In the genomic region with DNA sequence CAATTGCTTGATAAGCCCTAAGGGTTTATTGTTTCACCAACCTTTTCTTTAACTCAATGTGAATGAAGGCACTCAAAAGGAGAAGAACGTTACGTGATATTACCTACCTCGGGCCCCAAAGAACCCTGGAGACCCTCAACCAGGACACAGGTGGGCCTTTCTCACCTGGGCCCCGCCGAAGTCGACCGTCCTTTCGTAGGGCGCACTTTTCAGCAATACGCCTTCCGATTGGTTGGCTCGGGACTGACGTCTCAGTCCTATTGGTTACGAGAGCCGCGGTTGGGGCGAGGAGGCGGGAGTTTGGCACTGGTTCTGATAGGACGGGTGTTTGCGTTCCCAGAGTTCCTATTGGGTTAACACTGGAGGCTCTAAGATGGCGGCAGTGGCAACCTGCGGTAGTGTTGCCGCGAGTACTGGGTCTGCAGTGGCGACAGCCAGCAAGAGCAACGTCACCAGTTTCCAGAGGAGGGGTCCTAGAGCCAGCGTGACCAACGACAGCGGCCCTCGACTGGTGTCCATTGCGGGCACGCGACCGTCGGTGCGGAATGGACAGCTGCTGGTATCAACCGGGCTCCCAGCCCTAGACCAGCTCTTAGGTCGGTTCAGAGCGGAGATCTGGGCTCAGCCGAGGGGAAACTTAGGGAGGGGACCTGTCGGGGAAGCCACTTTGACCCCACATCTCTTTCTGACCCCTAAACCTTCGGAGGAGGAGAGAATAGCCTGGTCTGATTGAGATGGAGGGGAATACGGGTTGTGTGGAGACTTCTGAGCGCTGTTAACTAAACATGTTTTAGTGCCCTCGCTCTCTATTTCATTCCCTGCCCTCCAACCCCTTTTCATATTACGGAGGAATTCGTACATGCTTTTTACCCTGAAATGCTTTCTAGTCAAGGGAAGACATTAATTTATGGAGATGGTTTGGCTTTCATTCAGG, we compare ENCODE assay signal across 8 cellular contexts. TPM values are rescaled to one million over a fixed set of nuclear protein-coding genes. Genes with fewer than 3 reads are reported as not detected.
DNase-seq lines count a peak whose midpoint lies in the region; ATAC-seq and TF ChIP-seq lines count a peak whose summit lies in the region.

A gene with protein sequence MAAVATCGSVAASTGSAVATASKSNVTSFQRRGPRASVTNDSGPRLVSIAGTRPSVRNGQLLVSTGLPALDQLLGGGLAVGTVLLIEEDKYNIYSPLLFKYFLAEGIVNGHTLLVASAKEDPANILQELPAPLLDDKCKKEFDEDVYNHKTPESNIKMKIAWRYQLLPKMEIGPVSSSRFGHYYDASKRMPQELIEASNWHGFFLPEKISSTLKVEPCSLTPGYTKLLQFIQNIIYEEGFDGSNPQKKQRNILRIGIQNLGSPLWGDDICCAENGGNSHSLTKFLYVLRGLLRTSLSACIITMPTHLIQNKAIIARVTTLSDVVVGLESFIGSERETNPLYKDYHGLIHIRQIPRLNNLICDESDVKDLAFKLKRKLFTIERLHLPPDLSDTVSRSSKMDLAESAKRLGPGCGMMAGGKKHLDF (plus strand): TSS at position 356 of the 934 bp plus-strand sequence. CDS start 18 bp downstream, at position 374.
A gene with protein sequence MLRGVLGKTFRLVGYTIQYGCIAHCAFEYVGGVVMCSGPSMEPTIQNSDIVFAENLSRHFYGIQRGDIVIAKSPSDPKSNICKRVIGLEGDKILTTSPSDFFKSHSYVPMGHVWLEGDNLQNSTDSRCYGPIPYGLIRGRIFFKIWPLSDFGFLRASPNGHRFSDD (minus strand): TSS at position 211 of the 934 bp plus-strand sequence. CDS start 46,346 bp downstream, outside the sequence.

- H3K9me2 ChIP-seq in DOHH2 (replicated peaks; ENCODE audit: control insufficient read depth, low read length), result no peaks in the 10 kb centered on the region
- H3K9me2 ChIP-seq in GM23338 (ENCODE audit: insufficient read depth), result no peaks in the 10 kb centered on the region

- H3K9me3 Mint-ChIP-seq in GM23338, result no peaks in the 10 kb centered on the region
- H3K9me3 Mint-ChIP-seq in natural killer cell, result no peaks in the 10 kb centered on the region

- H3K4me1 ChIP-seq in DOHH2 (ENCODE audit: control insufficient read depth, low read length) (peaks cover 28% of the 10 kb centered on the region), GM23338 (ENCODE audit: insufficient read depth) (peaks cover 15% of the 10 kb centered on the region)

- H3F3A ChIP-seq in DOHH2 (ENCODE audit: control insufficient read depth, insufficient read depth), result no peaks in the 10 kb centered on the region
- H3F3A ChIP-seq in GM23338 (replicated peaks; ENCODE audit: low read depth), result no peaks in the 10 kb centered on the region

- no peak for TF ChIP-seq CTCF in DOHH2 (IDR thresholded peaks at IDR 0.05; ENCODE audit: low read depth, low read length, poor library complexity, severe bottlenecking)
- no peak for TF ChIP-seq CTCF in GM23338 (conservative IDR thresholded peaks at IDR 0.05; ENCODE audit: low read depth in 2 of 2)
- TF ChIP-seq CTCF in fibroblast of mammary gland (conservative IDR thresholded peaks at IDR 0.05; ENCODE audit: control insufficient read depth, insufficient read depth, low read depth, low read length), result no peak
- TF ChIP-seq CTCF in natural killer cell (IDR thresholded peaks at IDR 0.05), result no peak

- H4K20me1 ChIP-seq in DOHH2 (ENCODE audit: control insufficient read depth, insufficient read depth, low read depth, low read length), result no peaks in the 10 kb centered on the region
- H4K20me1 ChIP-seq in GM23338 (replicated peaks; ENCODE audit: insufficient read depth), result no peaks in the 10 kb centered on the region

- H3K27me3 Mint-ChIP-seq in GM23338 (ENCODE audit: insufficient read depth, low read depth, poor library complexity) (peaks cover 2% of the 10 kb centered on the region), natural killer cell (ENCODE audit: low read depth in 2 of 2) (no peaks in the 10 kb centered on the region)

- H3K4me3 Mint-ChIP-seq in GM23338, result peak within 1 kb of the TSS; percentile 97
- peak within 1 kb of the TSS; percentile 99 for H3K4me3 Mint-ChIP-seq in natural killer cell

- H3K27me3 ChIP-seq in DOHH2 (ENCODE audit: control insufficient read depth, low read length), result no peaks in the 10 kb centered on the region
- no peaks in the 10 kb centered on the region for H3K27me3 ChIP-seq in GM23338 (ENCODE audit: insufficient read depth)

- DNase-seq in GM23338 (ENCODE audit: low spot score) (peak; percentile 100), LHCN-M2 (ENCODE audit: low read depth) (peak; percentile 92), RPMI8226 (peak; percentile 94), fibroblast of mammary gland (ENCODE audit: low read depth) (peak; percentile 95), natural killer cell (peak; percentile 93)
- DNase-seq in activated T-helper 1 cell treated with anti-CD3 and anti-CD28 coated beads, Interleukin-2, amount 50 U/mL, for 16 hours (ENCODE audit: low read depth in 1 of 2, low spot score in 1 of 2), result peak; percentile 85 to 87
- peak; percentile 94 for DNase-seq in stimulated activated naive CD4-positive, alpha-beta T cell treated with Interleukin-2 at 50 U/mL for 16 hours (lab: John Stamatoyannopoulos, UW)

- H3K36me3 ChIP-seq in DOHH2 (ENCODE audit: control insufficient read depth, low read length), result peaks cover 7% of the 10 kb centered on the region
- no peaks in the 10 kb centered on the region for H3K36me3 ChIP-seq in GM23338 (ENCODE audit: insufficient read depth)

- H3K27ac Mint-ChIP-seq in GM23338, result peak within 1 kb of the TSS; percentile 99
- H3K27ac Mint-ChIP-seq in natural killer cell, result peak within 1 kb of the TSS; percentile 95 to 98

- H3K4me3 ChIP-seq in DOHH2 (ENCODE audit: low read length), result peak within 1 kb of the TSS; percentile 92
- peak within 1 kb of the TSS; percentile 66 for H3K4me3 ChIP-seq in GM23338
- peak within 1 kb of the TSS; percentile 91 for H3K4me3 ChIP-seq in fibroblast of mammary gland (ENCODE audit: control insufficient read depth, low read depth, low read length)

- H3K4me1 Mint-ChIP-seq in GM23338, result peaks cover 11% of the 10 kb centered on the region; the same call in 2 of the 3 replicates
- peaks cover 41 to 48% of the 10 kb centered on the region in 2 donors for H3K4me1 Mint-ChIP-seq in natural killer cell

- H3K9me3 ChIP-seq in DOHH2 (ENCODE audit: control insufficient read depth, insufficient read depth, low read length), result no peaks in the 10 kb centered on the region

- peak within 1 kb of the TSS; percentile 78 for H3K4me2 ChIP-seq in DOHH2 (ENCODE audit: low read length)
- peak within 1 kb of the TSS; percentile 85 for H3K4me2 ChIP-seq in GM23338

- peak within 1 kb of the TSS; percentile 67 for H2AFZ ChIP-seq in GM23338

- H3K79me2 ChIP-seq in DOHH2 (ENCODE audit: control insufficient read depth, low read length) (peaks cover 91% of the 10 kb centered on the region), GM23338 (replicated peaks; ENCODE audit: insufficient read depth) (peaks cover 75% of the 10 kb centered on the region)

- intact Hi-C loops in natural killer cell (cut with micrococcal nuclease), result loop anchor here (2.0 to 10.0 kb wide), 4 partner anchors 139 to 1073 kb away; a partner anchor contains a TSS

- ATAC-seq in GM23338 (peak; percentile 99), natural killer cell (peak; percentile 96 to 100 (median 98))

- H3K36me3 Mint-ChIP-seq in GM23338 (ENCODE audit: low read depth), result 0 out of 3 replicates have a peak, but pooled peaks cover 2% of the 10 kb centered on the region
- no peaks in the 10 kb centered on the region for H3K36me3 Mint-ChIP-seq in natural killer cell

- H3K27ac ChIP-seq in DOHH2 (ENCODE audit: low read depth, low read length) (peak within 1 kb of the TSS; percentile 14; the same call in 1 of the 2 replicates), GM23338 (ENCODE audit: low read depth) (peak within 1 kb of the TSS; percentile 75)

TF ChIP-seq in GM23338, 12 proteins besides CTCF, POLR2A, EP300 and RAD21 (continues in another document):
- TF ChIP-seq NANOG (IDR thresholded peaks at IDR 0.05; ENCODE audit: borderline replicate concordance) (no peak), ZNF114 (CRISPR knock-in tag; IDR thresholded peaks at IDR 0.05) (no peak), EZH2 (IDR thresholded peaks at IDR 0.05; ENCODE audit: low read depth, unreplicated experiment) (no peak)
- TF ChIP-seq, protein P1, sequence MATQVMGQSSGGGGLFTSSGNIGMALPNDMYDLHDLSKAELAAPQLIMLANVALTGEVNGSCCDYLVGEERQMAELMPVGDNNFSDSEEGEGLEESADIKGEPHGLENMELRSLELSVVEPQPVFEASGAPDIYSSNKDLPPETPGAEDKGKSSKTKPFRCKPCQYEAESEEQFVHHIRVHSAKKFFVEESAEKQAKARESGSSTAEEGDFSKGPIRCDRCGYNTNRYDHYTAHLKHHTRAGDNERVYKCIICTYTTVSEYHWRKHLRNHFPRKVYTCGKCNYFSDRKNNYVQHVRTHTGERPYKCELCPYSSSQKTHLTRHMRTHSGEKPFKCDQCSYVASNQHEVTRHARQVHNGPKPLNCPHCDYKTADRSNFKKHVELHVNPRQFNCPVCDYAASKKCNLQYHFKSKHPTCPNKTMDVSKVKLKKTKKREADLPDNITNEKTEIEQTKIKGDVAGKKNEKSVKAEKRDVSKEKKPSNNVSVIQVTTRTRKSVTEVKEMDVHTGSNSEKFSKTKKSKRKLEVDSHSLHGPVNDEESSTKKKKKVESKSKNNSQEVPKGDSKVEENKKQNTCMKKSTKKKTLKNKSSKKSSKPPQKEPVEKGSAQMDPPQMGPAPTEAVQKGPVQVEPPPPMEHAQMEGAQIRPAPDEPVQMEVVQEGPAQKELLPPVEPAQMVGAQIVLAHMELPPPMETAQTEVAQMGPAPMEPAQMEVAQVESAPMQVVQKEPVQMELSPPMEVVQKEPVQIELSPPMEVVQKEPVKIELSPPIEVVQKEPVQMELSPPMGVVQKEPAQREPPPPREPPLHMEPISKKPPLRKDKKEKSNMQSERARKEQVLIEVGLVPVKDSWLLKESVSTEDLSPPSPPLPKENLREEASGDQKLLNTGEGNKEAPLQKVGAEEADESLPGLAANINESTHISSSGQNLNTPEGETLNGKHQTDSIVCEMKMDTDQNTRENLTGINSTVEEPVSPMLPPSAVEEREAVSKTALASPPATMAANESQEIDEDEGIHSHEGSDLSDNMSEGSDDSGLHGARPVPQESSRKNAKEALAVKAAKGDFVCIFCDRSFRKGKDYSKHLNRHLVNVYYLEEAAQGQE (IDR thresholded peaks at IDR 0.05; ENCODE audit: unreplicated experiment), result peak; percentile 20

RNA-seq across cellular contexts. Expression of the first gene that starts in this region (rescaled TPM):
- 37.1 and 38.3 TPM in 2 replicates for total RNA-seq in GM23338 (2014; rRNA removed; shearing (Covaris generic))
- polyA plus RNA-seq in GM23338 (2016; fragmentation: Nextera tagmentation; extraction: Ambion mirVana), result 28.2 and 37.3 TPM in 2 replicates
- 20.3 and 21.1 TPM in 2 replicates for total RNA-seq in LHCN-M2 (2014; rRNA removed)
- polyA plus RNA-seq in LHCN-M2 (2012), result 6.2 TPM
- total RNA-seq in natural killer cell, result 10 to 100 TPM; 22.8 to 29.6 (median 23.4) TPM

RNA-seq across cellular contexts. Expression of the second gene that starts in this region (rescaled TPM):
- 23.9 and 43.3 TPM in 2 replicates for total RNA-seq in GM23338 (2014; rRNA removed; shearing (Covaris generic))
- 154 and 160 TPM in 2 replicates for polyA plus RNA-seq in GM23338 (2016; fragmentation: Nextera tagmentation; extraction: Ambion mirVana)
- total RNA-seq in LHCN-M2 (2014; rRNA removed), result 18.5 and 49.7 TPM in 2 replicates
- 54.8 TPM for polyA plus RNA-seq in LHCN-M2 (2012)
- total RNA-seq in natural killer cell, result 10 to 100 TPM; 12.0 to 17.3 (median 15.7) TPM

Comparison
In these comparisons a context has a peak if more than half of its experiments do, and no peak if none do; other contexts are left out.
1. Peak in every context shown above with its lines: DNase-seq, ATAC-seq, H3K4me3 ChIP-seq and H3K27ac ChIP-seq.